26 cellular contexts compared by ENCODE assay signal in genomic region chr11:19571906-19572305, GRCh38.
"Had no signal": no experiment of that assay in that cellular context is flagged by ENCODE, and none has a peak within 500 bp of the region (broad histone marks: within the 10 kb centered on the region; RNA-seq: fewer than 3 reads in every experiment).

No MANE protein-coding gene starts in this region.

- ATAC-seq: heart right ventricle; left colon; mucosa of descending colon; naive thymus-derived CD4-positive, alpha-beta T cell; natural killer cell treated with Interleukin-12 subunit alpha and Interleukin-12 subunit beta and Interleukin-15 and Interleukin-18, amount 100 ng/mL, for 72 hours; pancreas; right cardiac atrium; sciatic nerve; stimulated activated effector memory CD8-positive, alpha-beta T cell treated with anti-CD3 and anti-CD28 coated beads, Interleukin-12 subunit alpha, Interleukin-12 subunit beta, amount 100 ng/mL, for 72 hours had no signal

- H3K27me3 ChIP-seq: heart right ventricle, hepatocyte, pancreas, suprapubic skin, tibial nerve, vagina had no signal

- H3K27ac ChIP-seq: heart right ventricle, hepatocyte, left ventricle myocardium inferior, pancreas, prostate gland, suprapubic skin, thoracic aorta, tibial nerve, vagina had no signal

- H3K9me3 ChIP-seq: left ventricle myocardium inferior, mucosa of descending colon, pancreas, prostate gland, suprapubic skin, thoracic aorta, tibial nerve, vagina had no signal

- H3K4me1 ChIP-seq: prostate gland had no signal

- DNase-seq: heart right ventricle; kidney; left colon; left ventricle myocardium inferior; midbrain; mucosa of descending colon; naive thymus-derived CD4-positive, alpha-beta T cell; pancreas; posterior cingulate gyrus; retina; right cardiac atrium; stimulated activated CD4-positive, alpha-beta T cell treated with anti-CD3 and anti-CD28 coated beads, Interleukin-12 subunit alpha, Interleukin-12 subunit beta, amount 100 ng/mL, for 4 hours; stimulated activated CD4-positive, alpha-beta T cell treated with anti-CD3 and anti-CD28 coated beads, Interleukin-15, amount 100 ng/mL, for 24 hours; stimulated activated CD4-positive, alpha-beta T cell treated with anti-CD3 and anti-CD28 coated beads, Interleukin-4, amount 100 ng/mL, for 24 hours; stimulated activated naive CD4-positive, alpha-beta T cell had no signal

- H3K4me3 ChIP-seq: heart right ventricle, hepatocyte, left ventricle myocardium inferior, lung, mucosa of descending colon, pancreas, prostate gland, skin epidermis, suprapubic skin, thoracic aorta, tibial nerve, vagina had no signal

- H3K36me3 ChIP-seq: heart right ventricle, left ventricle myocardium inferior, pancreas, prostate gland, suprapubic skin, thoracic aorta, tibial nerve, vagina had no signal
